Comparison of ENCODE assay signal across 18 cellular contexts in the genomic region with DNA sequence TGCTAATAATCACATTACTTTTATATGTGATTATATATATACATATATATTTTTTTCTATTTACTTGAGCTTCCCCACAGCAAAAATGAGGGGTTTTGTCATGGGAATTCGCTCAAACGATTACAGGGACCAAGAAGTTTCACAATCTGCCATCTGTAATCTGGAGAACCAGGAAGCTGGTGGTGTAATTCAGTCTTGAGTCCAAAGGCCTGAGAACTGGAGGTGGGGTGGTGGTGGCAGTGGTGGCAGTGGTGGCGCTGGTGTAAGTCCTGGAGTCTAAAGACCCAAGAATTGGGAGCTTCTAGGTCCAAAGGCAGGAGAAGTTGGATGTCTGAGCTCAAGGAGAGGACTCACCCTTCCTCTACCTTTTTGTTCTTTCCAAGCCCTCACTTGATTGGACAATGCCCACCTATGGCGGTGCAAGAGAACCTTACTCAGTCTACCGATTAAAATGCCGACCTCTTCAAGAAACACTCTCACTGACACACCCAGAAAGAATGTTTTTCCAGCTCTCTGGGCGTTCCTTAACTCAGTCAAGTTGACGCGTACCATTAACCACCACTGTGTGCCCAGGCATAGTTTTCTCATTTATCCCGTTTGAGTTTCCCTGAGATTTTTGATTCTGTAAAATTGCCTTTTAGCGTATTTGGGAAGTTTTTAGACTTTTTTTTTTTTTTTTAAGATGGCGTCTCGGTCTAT. TPM values are rescaled to one million over a fixed set of nuclear protein-coding genes. Genes with fewer than 3 reads are reported as not detected.
DNase-seq lines count a peak whose midpoint lies in the region; ATAC-seq and TF ChIP-seq lines count a peak whose summit lies in the region.
"Had no signal": no experiment of that assay in that cellular context is flagged by ENCODE, and none has a peak within 500 bp of the region (broad histone marks: within the 10 kb centered on the region; RNA-seq: fewer than 3 reads in every experiment).

No MANE protein-coding gene starts in this region.

- no peaks in the 10 kb centered on the region for H3K9me3 Mint-ChIP-seq in activated CD4-positive, alpha-beta T cell treated with anti-CD3 and anti-CD28 coated beads, Interleukin-2, amount 10 ng/mL, durations not matched to agents 24 days and 14 days
- H3K9me3 Mint-ChIP-seq in activated CD4-positive, alpha-beta T cell treated with anti-CD3 and anti-CD28 coated beads for 36 hours (ENCODE audit: low read depth) = no peaks in the 10 kb centered on the region

- no peak for DNase-seq in activated CD4-positive, alpha-beta T cell treated with anti-CD3 and anti-CD28 coated beads, Interleukin-2, amount 10 ng/mL, durations not matched to agents 24 days and 14 days
- no peak for DNase-seq in activated CD4-positive, alpha-beta T cell treated with anti-CD3 and anti-CD28 coated beads for 36 hours
- DNase-seq in kidney glomerular epithelial cell (lab: John Stamatoyannopoulos, UW) = peak; percentile 44
- peak; percentile 64 for DNase-seq in renal cortical epithelial cell (ENCODE audit: low read depth)
- no peak for DNase-seq in GM13976 (ENCODE audit: low spot score)
- DNase-seq in middle frontal gyrus (ENCODE audit: extremely low spot score, low spot score) = no peak
- DNase-seq: activated CD4-positive, alpha-beta T cell treated with anti-CD3 and anti-CD28 coated beads for 1 hour; amniotic stem cell; esophagus squamous epithelium; GM23248; hippocampal formation; NCI-H1436; NCI-H510A; PC-3; stimulated activated CD4-positive, alpha-beta T cell treated with anti-CD3 and anti-CD28 coated beads, Interleukin-15, amount 100 ng/mL, for 24 hours had no signal

- peak overlapping the region; percentile 11 for H3K27ac Mint-ChIP-seq in activated CD4-positive, alpha-beta T cell treated with anti-CD3 and anti-CD28 coated beads, Interleukin-2, amount 10 ng/mL, durations not matched to agents 24 days and 14 days
- no peak overlapping the region for H3K27ac Mint-ChIP-seq in activated CD4-positive, alpha-beta T cell treated with anti-CD3 and anti-CD28 coated beads for 36 hours

- no peak overlapping the region for H3K4me3 Mint-ChIP-seq in activated CD4-positive, alpha-beta T cell treated with anti-CD3 and anti-CD28 coated beads, Interleukin-2, amount 10 ng/mL, durations not matched to agents 24 days and 14 days
- no peak overlapping the region for H3K4me3 Mint-ChIP-seq in activated CD4-positive, alpha-beta T cell treated with anti-CD3 and anti-CD28 coated beads for 36 hours

- peaks cover 15% of the 10 kb centered on the region for H3K4me1 Mint-ChIP-seq in activated CD4-positive, alpha-beta T cell treated with anti-CD3 and anti-CD28 coated beads, Interleukin-2, amount 10 ng/mL, durations not matched to agents 24 days and 14 days
- H3K4me1 Mint-ChIP-seq in activated CD4-positive, alpha-beta T cell treated with anti-CD3 and anti-CD28 coated beads for 36 hours = no peaks in the 10 kb centered on the region

- POLR2A ChIA-PET in activated CD4-positive, alpha-beta T cell treated with anti-CD3 and anti-CD28 coated beads for 36 hours (lab: Charles Lee) = interaction anchor here (0.7 kb wide), 1 partner anchor 11 kb away, joined by 3 read pairs; no protein-coding TSS in a partner anchor

- in situ Hi-C loops in GM13976 (cut with MboI; ENCODE audit: low sequenced_read_pairs, unreplicated experiment) = no loop called here

- no peak for ATAC-seq in activated CD4-positive, alpha-beta T cell treated with anti-CD3 and anti-CD28 coated beads for 36 hours
- ATAC-seq: PC-3 had no signal

- CTCF ChIA-PET in activated CD4-positive, alpha-beta T cell treated with anti-CD3 and anti-CD28 coated beads for 36 hours (lab: Charles Lee) = interaction anchor here (0.6 to 4.4 kb wide), 7 partner anchors 9 to 172 kb away, joined by 4 to 70 read pairs (median 6); a partner anchor contains a TSS

- no peak for TF ChIP-seq CTCF in GM13976 (IDR thresholded peaks at IDR 0.05; ENCODE audit: borderline replicate concordance, control extremely low read depth, extremely low read depth, insufficient read depth, missing control alignments)

- H3K36me3 Mint-ChIP-seq in activated CD4-positive, alpha-beta T cell treated with anti-CD3 and anti-CD28 coated beads, Interleukin-2, amount 10 ng/mL, durations not matched to agents 24 days and 14 days (ENCODE audit: low read depth) = peaks cover 33% of the 10 kb centered on the region
- H3K36me3 Mint-ChIP-seq in activated CD4-positive, alpha-beta T cell treated with anti-CD3 and anti-CD28 coated beads for 36 hours (ENCODE audit: low read depth) = peaks cover 37% of the 10 kb centered on the region

- intact Hi-C loops in activated CD4-positive, alpha-beta T cell treated with anti-CD3 and anti-CD28 coated beads, Interleukin-2, amount 10 ng/mL, durations not matched to agents 24 days and 14 days (cut with micrococcal nuclease) = no loop called here
- intact Hi-C loops in activated CD4-positive, alpha-beta T cell treated with anti-CD3 and anti-CD28 coated beads for 36 hours (cut with DNase I, micrococcal nuclease) = loop anchor here in 1 of 2 experiments (2.0 kb wide), 1 partner anchor 73 kb away; no protein-coding TSS in a partner anchor

- no peaks in the 10 kb centered on the region for H3K27me3 Mint-ChIP-seq in activated CD4-positive, alpha-beta T cell treated with anti-CD3 and anti-CD28 coated beads, Interleukin-2, amount 10 ng/mL, durations not matched to agents 24 days and 14 days
- no peaks in the 10 kb centered on the region for H3K27me3 Mint-ChIP-seq in activated CD4-positive, alpha-beta T cell treated with anti-CD3 and anti-CD28 coated beads for 36 hours

RNA-seq across cellular contexts. Expression of a gene that starts 31.9 kb away (rescaled TPM):
- total RNA-seq in activated CD4-positive, alpha-beta T cell treated with anti-CD3 and anti-CD28 coated beads, Interleukin-2, amount 10 ng/mL, durations not matched to agents 24 days and 14 days = 226 and 230 TPM in 2 replicates
- 100 to 1,000 TPM; 193 to 203 TPM for total RNA-seq in activated CD4-positive, alpha-beta T cell treated with anti-CD3 and anti-CD28 coated beads for 36 hours
- total RNA-seq in renal cortical epithelial cell = 57.3 and 169 TPM in 2 replicates

RNA-seq across cellular contexts. Expression of a gene that starts 32.8 kb away (rescaled TPM):
- 21.5 and 21.8 TPM in 2 replicates for total RNA-seq in activated CD4-positive, alpha-beta T cell treated with anti-CD3 and anti-CD28 coated beads, Interleukin-2, amount 10 ng/mL, durations not matched to agents 24 days and 14 days
- total RNA-seq in activated CD4-positive, alpha-beta T cell treated with anti-CD3 and anti-CD28 coated beads for 36 hours = 10 to 100 TPM; 10.9 to 13.7 TPM
- 4.2 and 15.5 TPM in 2 replicates for total RNA-seq in renal cortical epithelial cell

RNA-seq across cellular contexts. Expression of a gene that starts 34.8 kb away (rescaled TPM):
- total RNA-seq in activated CD4-positive, alpha-beta T cell treated with anti-CD3 and anti-CD28 coated beads, Interleukin-2, amount 10 ng/mL, durations not matched to agents 24 days and 14 days = not detected in 2 replicates
- not detected for total RNA-seq in activated CD4-positive, alpha-beta T cell treated with anti-CD3 and anti-CD28 coated beads for 36 hours
- not detected in 2 replicates for total RNA-seq in renal cortical epithelial cell
- total RNA-seq: esophagus squamous epithelium, GM23248, lung microvascular endothelial cell, ovary, PC-3, thoracic aorta had no signal

RNA-seq across cellular contexts. Expression of a gene that starts 36.6 kb away (rescaled TPM):
- 16.0 and 16.1 TPM in 2 replicates for total RNA-seq in activated CD4-positive, alpha-beta T cell treated with anti-CD3 and anti-CD28 coated beads, Interleukin-2, amount 10 ng/mL, durations not matched to agents 24 days and 14 days
- total RNA-seq in activated CD4-positive, alpha-beta T cell treated with anti-CD3 and anti-CD28 coated beads for 36 hours = 10 to 100 TPM; 17.5 to 20.9 TPM
- 14.8 and 39.2 TPM in 2 replicates for total RNA-seq in renal cortical epithelial cell

RNA-seq across cellular contexts. Expression of a gene that starts 42.5 kb away (rescaled TPM):
- total RNA-seq in activated CD4-positive, alpha-beta T cell treated with anti-CD3 and anti-CD28 coated beads, Interleukin-2, amount 10 ng/mL, durations not matched to agents 24 days and 14 days = 2.4 and 3.5 TPM in 2 replicates
- 1 to 10 TPM; 1.8 to 2.5 TPM for total RNA-seq in activated CD4-positive, alpha-beta T cell treated with anti-CD3 and anti-CD28 coated beads for 36 hours
- total RNA-seq in renal cortical epithelial cell = 22.1 and 31.9 TPM in 2 replicates
- total RNA-seq: GM23248 had no signal

Comparison
In these comparisons a context has a peak if more than half of its experiments do, and no peak if none do; other contexts are left out.
1. DNase-seq: peak in kidney glomerular epithelial cell (single experiment) and renal cortical epithelial cell (single experiment); none in activated CD4-positive, alpha-beta T cell treated with anti-CD3 and anti-CD28 coated beads, Interleukin-2, amount 10 ng/mL, durations not matched to agents 24 days and 14 days (single experiment), activated CD4-positive, alpha-beta T cell treated with anti-CD3 and anti-CD28 coated beads for 36 hours (single experiment), GM13976 (single experiment) and middle frontal gyrus (single experiment).